Comparison of ENCODE assay signal across 8 cellular contexts in the genomic region with DNA sequence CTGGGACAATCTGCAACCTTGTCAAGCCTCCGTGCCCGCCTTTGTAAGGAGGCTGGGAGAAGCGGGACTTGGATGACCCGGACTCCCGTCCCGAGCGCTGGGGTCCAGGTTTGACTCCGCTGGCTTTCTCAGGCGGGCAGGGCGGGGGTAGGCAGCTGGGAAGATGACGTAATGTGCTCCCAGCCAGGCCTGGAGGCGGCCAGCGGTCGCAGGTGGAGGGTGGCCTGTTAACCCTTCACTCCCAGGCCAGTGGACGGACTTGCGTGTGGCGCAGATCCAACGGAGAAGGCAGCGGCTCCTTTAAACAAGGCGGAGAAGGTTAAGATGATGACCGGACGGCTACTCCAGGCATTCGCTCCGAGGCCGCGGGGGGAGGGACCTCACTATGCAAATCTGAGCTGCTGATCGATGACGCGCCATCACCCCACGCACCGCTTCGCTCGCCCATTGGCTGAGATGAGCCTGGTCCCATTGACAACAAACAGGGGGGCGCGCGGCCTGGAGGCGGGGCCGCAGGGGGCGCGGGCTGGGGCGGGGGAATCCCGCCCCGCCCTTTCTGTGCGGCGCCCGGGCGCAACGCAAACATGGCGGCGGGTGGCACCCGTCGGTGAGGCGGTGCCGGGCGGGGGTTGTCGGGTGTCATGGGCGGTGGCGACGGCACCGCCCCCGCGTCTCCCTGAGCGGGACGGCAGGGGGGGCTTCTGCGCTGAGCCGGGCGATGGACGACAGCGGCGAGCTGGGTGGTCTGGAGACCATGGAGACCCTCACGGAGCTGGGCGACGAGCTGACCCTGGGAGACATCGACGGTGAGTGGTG. TPM values are rescaled to one million over a fixed set of nuclear protein-coding genes. Genes with fewer than 3 reads are reported as not detected.
A peak's percentile ranks its signal among the peaks of the same experiment; 100 is the strongest.
DNase-seq lines count a peak whose midpoint lies in the region; ATAC-seq lines count a peak whose summit lies in the region.

SREBF2 (plus strand) TSS at position 553 of the 816 bp plus-strand sequence; CDS start at position 719, 166 bp downstream.

- peak; percentile 97 to 99 for DNase-seq in AML-193 (lab: John Stamatoyannopoulos, UW)
- peak; percentile 98 for DNase-seq in NCI-H460 (ENCODE audit: extremely low read depth, low read depth)
- DNase-seq in activated CD4-positive, CD25-positive, alpha-beta regulatory T cell treated with anti-CD3 and anti-CD28 coated beads, Interleukin-2, amount 50 U/mL, for 72 hours, result peak; percentile 95
- peak; percentile 94 to 98 for DNase-seq in cerebellar nuclear complex (lab: John Stamatoyannopoulos, UW)
- DNase-seq in islet precursor cell, result peak; percentile 100
- DNase-seq in stimulated activated CD4-positive, alpha-beta T cell treated with anti-CD3 and anti-CD28 coated beads, Interleukin-12 subunit alpha, Interleukin-12 subunit beta, amount 100 ng/mL, for 48 hours (ENCODE audit: low read depth in 2 of 3, low spot score in 1 of 3), result peak; percentile 97 to 99 (median 98)

- ATAC-seq in GM19043 (IDR thresholded peaks at IDR 0.05; ENCODE audit: low read depth, unreplicated experiment) (peak; percentile 83), HG03378 (IDR thresholded peaks at IDR 0.05; ENCODE audit: unreplicated experiment) (peak; percentile 89)

RNA-seq across cellular contexts. Expression of gene SREBF2, which starts in this region (rescaled TPM):
- total RNA-seq in NCI-H460 (2014; rRNA removed; shearing (Covaris generic)), result 29.5 and 29.9 TPM in 2 replicates
- polyA plus RNA-seq in NCI-H460 (2014; cell fraction: nucleus; rRNA removed), result 68.4 and 72.4 TPM in 2 replicates

Comparison
In these comparisons a context has a peak if more than half of its experiments do, and no peak if none do; other contexts are left out.
1. Peak in every context shown above with its lines: DNase-seq and ATAC-seq.